Comparison of ENCODE assay signal across 1 cellular context in the genomic region with DNA sequence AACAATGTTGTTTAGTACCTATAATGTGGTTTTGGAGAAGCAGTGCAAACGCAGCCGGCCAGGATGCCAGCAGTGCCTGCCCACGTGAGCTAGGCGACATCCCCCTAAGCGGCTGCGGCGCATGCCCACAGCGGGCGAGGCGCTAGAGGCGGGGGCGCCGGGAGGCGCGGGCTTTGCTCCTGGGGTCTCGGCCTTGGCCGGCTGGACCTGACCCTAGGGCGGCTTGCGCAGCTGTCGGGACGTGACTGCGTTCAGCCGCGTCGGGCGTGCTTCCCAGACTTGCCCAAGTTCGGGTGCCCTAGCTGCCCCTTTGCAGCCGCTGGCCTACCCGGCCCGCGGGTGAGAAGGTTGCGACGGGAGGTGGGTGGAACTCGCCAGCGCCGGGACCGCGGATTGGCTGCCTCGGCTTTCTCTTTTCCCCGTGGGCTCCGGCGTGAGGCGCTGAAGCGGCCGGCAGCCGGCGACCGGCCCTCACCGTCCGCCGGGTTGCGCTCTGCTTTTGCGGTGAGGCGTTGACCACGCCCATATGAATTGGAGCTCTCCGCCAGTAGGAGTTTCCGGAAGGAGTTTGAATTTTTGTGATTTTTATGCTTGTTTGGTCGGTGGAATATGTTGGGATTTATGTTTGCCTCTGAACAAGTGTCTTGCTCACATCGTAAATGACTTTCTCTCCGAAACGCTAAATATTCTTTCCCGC.
TF ChIP-seq lines count a peak whose summit lies in the region.

A gene (plus strand): TSS at position 122 of the 697 bp plus-strand sequence. CDS start 599 bp downstream, outside the sequence.

TF ChIP-seq in HEK293, 187 proteins besides CTCF, POLR2A, EP300 and RAD21 (continued from another document):
- TF ChIP-seq, protein P1, sequence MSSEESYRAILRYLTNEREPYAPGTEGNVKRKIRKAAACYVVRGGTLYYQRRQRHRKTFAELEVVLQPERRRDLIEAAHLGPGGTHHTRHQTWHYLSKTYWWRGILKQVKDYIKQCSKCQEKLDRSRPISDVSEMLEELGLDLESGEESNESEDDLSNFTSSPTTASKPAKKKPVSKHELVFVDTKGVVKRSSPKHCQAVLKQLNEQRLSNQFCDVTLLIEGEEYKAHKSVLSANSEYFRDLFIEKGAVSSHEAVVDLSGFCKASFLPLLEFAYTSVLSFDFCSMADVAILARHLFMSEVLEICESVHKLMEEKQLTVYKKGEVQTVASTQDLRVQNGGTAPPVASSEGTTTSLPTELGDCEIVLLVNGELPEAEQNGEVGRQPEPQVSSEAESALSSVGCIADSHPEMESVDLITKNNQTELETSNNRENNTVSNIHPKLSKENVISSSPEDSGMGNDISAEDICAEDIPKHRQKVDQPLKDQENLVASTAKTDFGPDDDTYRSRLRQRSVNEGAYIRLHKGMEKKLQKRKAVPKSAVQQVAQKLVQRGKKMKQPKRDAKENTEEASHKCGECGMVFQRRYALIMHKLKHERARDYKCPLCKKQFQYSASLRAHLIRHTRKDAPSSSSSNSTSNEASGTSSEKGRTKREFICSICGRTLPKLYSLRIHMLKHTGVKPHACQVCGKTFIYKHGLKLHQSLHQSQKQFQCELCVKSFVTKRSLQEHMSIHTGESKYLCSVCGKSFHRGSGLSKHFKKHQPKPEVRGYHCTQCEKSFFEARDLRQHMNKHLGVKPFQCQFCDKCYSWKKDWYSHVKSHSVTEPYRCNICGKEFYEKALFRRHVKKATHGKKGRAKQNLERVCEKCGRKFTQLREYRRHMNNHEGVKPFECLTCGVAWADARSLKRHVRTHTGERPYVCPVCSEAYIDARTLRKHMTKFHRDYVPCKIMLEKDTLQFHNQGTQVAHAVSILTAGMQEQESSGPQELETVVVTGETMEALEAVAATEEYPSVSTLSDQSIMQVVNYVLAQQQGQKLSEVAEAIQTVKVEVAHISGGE (tag by site-specific recombination; conservative IDR thresholded peaks at IDR 0.05; ENCODE audit: low read depth), result 0 out of 2 replicates have a peak, but pooled peaks have one; percentile 13
- TF ChIP-seq SP7 (tag by site-specific recombination; IDR thresholded peaks at IDR 0.05), result no peak
